ENCODE assay signal across 19 cellular contexts in the genomic region with DNA sequence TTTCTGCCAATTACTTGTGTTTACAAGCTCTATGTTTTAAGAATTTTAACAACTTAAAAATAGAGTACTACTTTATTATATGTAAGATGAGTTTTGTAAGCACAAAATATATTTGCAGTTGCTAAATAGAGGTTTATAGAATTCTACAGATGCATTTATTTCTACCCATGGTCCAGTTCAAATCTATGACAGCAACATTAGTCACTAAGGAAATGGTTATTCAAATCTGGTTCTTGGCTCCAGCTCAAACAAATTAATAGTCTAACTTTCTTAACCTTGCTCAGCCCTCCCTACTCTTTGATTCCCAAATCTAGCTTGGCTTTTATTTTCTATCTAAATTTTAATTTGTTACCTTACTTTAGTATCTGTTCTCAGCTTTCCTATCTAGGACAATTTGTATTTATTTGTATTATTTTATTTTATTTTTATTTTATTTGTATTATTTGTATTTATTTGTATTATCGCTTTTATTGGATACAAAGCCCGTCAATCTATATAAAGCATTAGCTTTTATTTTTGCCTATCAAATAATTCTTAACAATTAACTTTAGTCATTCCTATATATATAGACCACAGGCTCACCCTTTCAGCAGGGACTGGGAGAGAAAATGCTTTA. TPM values are rescaled to one million over a fixed set of nuclear protein-coding genes. Genes with fewer than 3 reads are reported as not detected.
DNase-seq lines count a peak whose midpoint lies in the region; ATAC-seq and TF ChIP-seq lines count a peak whose summit lies in the region.
"Had no signal": no experiment of that assay in that cellular context is flagged by ENCODE, and none has a peak within 500 bp of the region (broad histone marks: within the 10 kb centered on the region; RNA-seq: fewer than 3 reads in every experiment).

No MANE protein-coding gene starts in this region.

- TF ChIP-seq CTCF in PC-3 (conservative IDR thresholded peaks at IDR 0.05; ENCODE audit: low read depth, low read length) (no peak), mammary epithelial cell (conservative IDR thresholded peaks at IDR 0.05 in 1 of 2, IDR thresholded peaks at IDR 0.05 in 1 of 2; ENCODE audit: extremely low read depth in 1 of 2, insufficient read depth in 1 of 2, low read depth in 1 of 2, low read length in 2 of 2) (no peak), stomach (IDR thresholded peaks at IDR 0.05) (no peak), osteoblast (IDR thresholded peaks at IDR 0.05; ENCODE audit: extremely low read depth, low read depth, low read length) (no peak), left ventricle myocardium inferior (IDR thresholded peaks at IDR 0.05; ENCODE audit: borderline replicate concordance) (no peak)

- BruUV-seq in PC-3 (replicated peaks; lab: Mats Ljungman, UMichigan) (no TSS peak), mammary epithelial cell (replicated peaks; lab: Mats Ljungman, UMichigan) (no TSS peak)

- H3K9me2 ChIP-seq in PC-3 (replicated peaks; ENCODE audit: low read length), result no peaks in the 10 kb centered on the region

- peaks cover 26% of the 10 kb centered on the region for H3K4me1 ChIP-seq in PC-3 (ENCODE audit: insufficient read depth, low read length)
- no peaks in the 10 kb centered on the region for H3K4me1 ChIP-seq in mammary epithelial cell (ENCODE audit: insufficient read depth, low read length)
- H3K4me1 ChIP-seq in stomach, result no peaks in the 10 kb centered on the region
- no peaks in the 10 kb centered on the region for H3K4me1 ChIP-seq in osteoblast (ENCODE audit: insufficient read depth, low read length)
- H3K4me1 ChIP-seq in left ventricle myocardium inferior, result no peaks in the 10 kb centered on the region
- H3K4me1 ChIP-seq: adrenal gland, colonic mucosa, right lobe of liver had no signal

- intact Hi-C loops in PC-3 (cut with micrococcal nuclease) (loop anchor here (1.0 kb wide), 1 partner anchor 26 kb away; no protein-coding TSS in a partner anchor), mammary epithelial cell (cut with micrococcal nuclease) (no loop called here), stomach (cut with DNase I; ENCODE audit: low total_unique reads) (no loop called here), left ventricle myocardium inferior (cut with micrococcal nuclease) (no loop called here)

- no peak overlapping the region for H2AFZ ChIP-seq in PC-3 (ENCODE audit: low read length)
- no peak overlapping the region for H2AFZ ChIP-seq in mammary epithelial cell (ENCODE audit: low read depth, low read length)
- H2AFZ ChIP-seq in osteoblast (ENCODE audit: low read length), result no peak overlapping the region

- H3K4me3 Mint-ChIP-seq in activated CD8-positive, alpha-beta T cell treated with anti-CD3 and anti-CD28 coated beads, Interleukin-2, amount 10 ng/mL, durations not matched to agents 7 days and 5 days, result no peak overlapping the region
- H3K4me3 Mint-ChIP-seq: CD8-positive, alpha-beta T cell; IgD-negative memory B cell; T-helper 2 cell treated with Interferon-gamma antibody and Interleukin-4, amounts not matched to agents 5 μg/mL and 100 μg/mL, for 36 hours had no signal

- no peak overlapping the region for H3K4me3 ChIP-seq in PC-3 (ENCODE audit: low read length)
- H3K4me3 ChIP-seq in mammary epithelial cell (replicated peaks in 1 of 3; ENCODE audit: insufficient read depth in 1 of 3, low read depth in 2 of 3, low read length in 3 of 3), result no peak overlapping the region
- H3K4me3 ChIP-seq in stomach, result no peak overlapping the region
- no peak overlapping the region for H3K4me3 ChIP-seq in osteoblast (ENCODE audit: insufficient read depth, low read length)
- no peak overlapping the region for H3K4me3 ChIP-seq in left ventricle myocardium inferior
- H3K4me3 ChIP-seq: adrenal gland, colonic mucosa, right lobe of liver had no signal

- 97% methylated on average over 2 of the region's 2 CpGs for WGBS in mammary epithelial cell (ENCODE audit: low coverage, missing lambda C conversion rate)
- WGBS in stomach, 5 donors, result 92 to 96% (median 93%) methylated on average over 2 of the region's 2 CpGs

- H3K27me3 ChIP-seq in PC-3 (ENCODE audit: low read length), result no peaks in the 10 kb centered on the region
- H3K27me3 ChIP-seq in mammary epithelial cell (ENCODE audit: insufficient read depth, low read length), result no peaks in the 10 kb centered on the region
- no peaks in the 10 kb centered on the region for H3K27me3 ChIP-seq in stomach
- H3K27me3 ChIP-seq in osteoblast (ENCODE audit: insufficient read depth, low read length), result no peaks in the 10 kb centered on the region
- no peaks in the 10 kb centered on the region for H3K27me3 ChIP-seq in left ventricle myocardium inferior (ENCODE audit: low read depth)
- H3K27me3 ChIP-seq: adrenal gland, colonic mucosa, right lobe of liver had no signal

- H3K4me2 ChIP-seq in PC-3 (ENCODE audit: low read length) (peak overlapping the region; percentile 55), mammary epithelial cell (ENCODE audit: insufficient read depth, low read depth, low read length) (no peak overlapping the region), osteoblast (ENCODE audit: insufficient read depth, low read length) (no peak overlapping the region)

- POLR2A ChIA-PET in PC-3 (lab: Charles Lee; ENCODE audit: unreplicated experiment), result no interaction called here
- POLR2A ChIA-PET in activated CD8-positive, alpha-beta T cell treated with anti-CD3 and anti-CD28 coated beads, Interleukin-2, amount 10 ng/mL, durations not matched to agents 7 days and 5 days (lab: Charles Lee), result no interaction called here

- H3K9me3 ChIP-seq in PC-3 (ENCODE audit: low read length), result no peaks in the 10 kb centered on the region
- no peaks in the 10 kb centered on the region for H3K9me3 ChIP-seq in mammary epithelial cell (replicated peaks; ENCODE audit: insufficient read depth, low read length)
- H3K9me3 ChIP-seq in stomach, result no peaks in the 10 kb centered on the region
- no peaks in the 10 kb centered on the region for H3K9me3 ChIP-seq in osteoblast (ENCODE audit: low read depth, low read length)
- no peaks in the 10 kb centered on the region for H3K9me3 ChIP-seq in left ventricle myocardium inferior (replicated peaks)
- H3K9me3 ChIP-seq: adrenal gland, colonic mucosa, right lobe of liver had no signal

- H3K9me3 Mint-ChIP-seq in activated CD8-positive, alpha-beta T cell treated with anti-CD3 and anti-CD28 coated beads, Interleukin-2, amount 10 ng/mL, durations not matched to agents 7 days and 5 days (ENCODE audit: insufficient read depth), result no peaks in the 10 kb centered on the region
- H3K9me3 Mint-ChIP-seq: CD8-positive, alpha-beta T cell; T-helper 2 cell treated with Interferon-gamma antibody and Interleukin-4, amounts not matched to agents 5 μg/mL and 100 μg/mL, for 36 hours had no signal

- no peaks in the 10 kb centered on the region for H3F3A ChIP-seq in PC-3 (ENCODE audit: low read length, unreplicated experiment)

- H3K79me2 ChIP-seq in PC-3 (ENCODE audit: low read length) (no peaks in the 10 kb centered on the region), mammary epithelial cell (ENCODE audit: insufficient read depth, low read length) (no peaks in the 10 kb centered on the region), osteoblast (ENCODE audit: insufficient read depth, low read length) (no peaks in the 10 kb centered on the region)

- TF ChIP-seq POLR2A in stomach (IDR thresholded peaks at IDR 0.05), result no peak

- DNase-seq in Daoy (ENCODE audit: low read depth) (peak; percentile 3), PC-3 (peak; percentile 90), mammary epithelial cell (peak; percentile 49), iris pigment epithelial cell (ENCODE audit: low read depth) (peak; percentile 15), stomach (no peak), osteoblast (ENCODE audit: insufficient read length, low spot score, missing footprints) (no peak), left ventricle myocardium inferior (no peak)
- DNase-seq in activated CD8-positive, alpha-beta T cell treated with anti-CD3 and anti-CD28 coated beads, Interleukin-2, amount 10 ng/mL, durations not matched to agents 7 days and 5 days, result no peak
- DNase-seq: adrenal gland; CD8-positive, alpha-beta T cell; colonic mucosa; DND-41; NCI-H2081; NCI-H524; right lobe of liver; stimulated activated CD4-positive, alpha-beta T cell treated with anti-CD3 and anti-CD28 coated beads, Interleukin-2, amount 100 ng/mL, for 24 hours had no signal

- H3K36me3 Mint-ChIP-seq in activated CD8-positive, alpha-beta T cell treated with anti-CD3 and anti-CD28 coated beads, Interleukin-2, amount 10 ng/mL, durations not matched to agents 7 days and 5 days (ENCODE audit: low read depth), result no peaks in the 10 kb centered on the region
- H3K36me3 Mint-ChIP-seq: CD8-positive, alpha-beta T cell had no signal

- H3K36me3 ChIP-seq in PC-3 (ENCODE audit: low read depth, low read length) (no peaks in the 10 kb centered on the region), mammary epithelial cell (ENCODE audit: insufficient read depth, low read length) (no peaks in the 10 kb centered on the region), stomach (peaks cover 0 to 10% (median 3%) of the 10 kb centered on the region in 4 donors), osteoblast (ENCODE audit: insufficient read depth, low read length) (no peaks in the 10 kb centered on the region), left ventricle myocardium inferior (no peaks in the 10 kb centered on the region)
- H3K36me3 ChIP-seq: adrenal gland, colonic mucosa, right lobe of liver had no signal

- CTCF ChIA-PET in PC-3 (lab: Charles Lee), result interaction anchor here (0.6 kb wide), 1 partner anchor 484 kb away, joined by 5 read pairs; no protein-coding TSS in a partner anchor
- CTCF ChIA-PET in mammary epithelial cell (lab: Charles Lee; ENCODE audit: low non-redundant PET), result no interaction called here
- CTCF ChIA-PET in activated CD8-positive, alpha-beta T cell treated with anti-CD3 and anti-CD28 coated beads, Interleukin-2, amount 10 ng/mL, durations not matched to agents 7 days and 5 days (lab: Charles Lee), result no interaction called here

- no peaks in the 10 kb centered on the region for H3K27me3 Mint-ChIP-seq in activated CD8-positive, alpha-beta T cell treated with anti-CD3 and anti-CD28 coated beads, Interleukin-2, amount 10 ng/mL, durations not matched to agents 7 days and 5 days (ENCODE audit: low read depth)
- H3K27me3 Mint-ChIP-seq: IgD-negative memory B cell had no signal

- peak; percentile 84 for ATAC-seq in PC-3
- ATAC-seq in activated CD8-positive, alpha-beta T cell treated with anti-CD3 and anti-CD28 coated beads, Interleukin-2, amount 10 ng/mL, durations not matched to agents 7 days and 5 days, result no peak
- ATAC-seq: activated CD4-positive, CD25-positive, alpha-beta regulatory T cell treated with anti-CD3 and anti-CD28 coated beads, Interleukin-2, amount 50 U/mL, for 24 hours; CD8-positive, alpha-beta T cell; right lobe of liver had no signal

- H3K27ac Mint-ChIP-seq in activated CD8-positive, alpha-beta T cell treated with anti-CD3 and anti-CD28 coated beads, Interleukin-2, amount 10 ng/mL, durations not matched to agents 7 days and 5 days, result no peak overlapping the region
- H3K27ac Mint-ChIP-seq: CD8-positive, alpha-beta T cell; IgD-negative memory B cell; T-helper 2 cell treated with Interferon-gamma antibody and Interleukin-4, amounts not matched to agents 5 μg/mL and 100 μg/mL, for 36 hours had no signal

- no peaks in the 10 kb centered on the region for H3K4me1 Mint-ChIP-seq in activated CD8-positive, alpha-beta T cell treated with anti-CD3 and anti-CD28 coated beads, Interleukin-2, amount 10 ng/mL, durations not matched to agents 7 days and 5 days (ENCODE audit: low read depth)
- H3K4me1 Mint-ChIP-seq: IgD-negative memory B cell had no signal

- no peak overlapping the region for H3K9ac ChIP-seq in PC-3 (ENCODE audit: low read length)
- no peak overlapping the region for H3K9ac ChIP-seq in mammary epithelial cell (ENCODE audit: insufficient read depth, low read length)

- in situ Hi-C loops in mammary epithelial cell (cut with MboI; ENCODE audit: low sequenced_read_pairs in 2 of 2), result no loop called here

- H4K20me1 ChIP-seq in PC-3 (ENCODE audit: low read length), result no peaks in the 10 kb centered on the region
- no peaks in the 10 kb centered on the region for H4K20me1 ChIP-seq in mammary epithelial cell (ENCODE audit: insufficient read depth, low read length)
- H4K20me1 ChIP-seq in osteoblast (ENCODE audit: insufficient read depth, low read length), result no peaks in the 10 kb centered on the region

- H3K27ac ChIP-seq in PC-3 (ENCODE audit: low read length), result peak overlapping the region; percentile 77
- no peak overlapping the region for H3K27ac ChIP-seq in mammary epithelial cell (ENCODE audit: insufficient read depth, low read depth, low read length)
- no peak overlapping the region for H3K27ac ChIP-seq in stomach
- H3K27ac ChIP-seq in osteoblast (ENCODE audit: low read depth, low read length), result no peak overlapping the region
- H3K27ac ChIP-seq in left ventricle myocardium inferior (replicated peaks), result no peak overlapping the region
- H3K27ac ChIP-seq: adrenal gland, colonic mucosa, right lobe of liver had no signal

- no peak for TF ChIP-seq EP300 in stomach (IDR thresholded peaks at IDR 0.05)

- dilution Hi-C loops in mammary epithelial cell (cut with HindIII; ENCODE audit: low sequenced_read_pairs), result no loop called here

RNA-seq across cellular contexts. Expression of a gene that starts 49.0 kb away (rescaled TPM):
- total RNA-seq in Daoy (2014; rRNA removed; shearing (Covaris generic)), result not detected in 2 replicates
- 2.0 and 2.5 TPM in 2 replicates for total RNA-seq in PC-3 (2014; rRNA removed)
- total RNA-seq in mammary epithelial cell, result 1 to 10 TPM; 1.1 to 5.3 TPM
- polyA plus RNA-seq in mammary epithelial cell, result 0.29 TPM
- 0.21 TPM for polyA minus RNA-seq in mammary epithelial cell
- 10 to 100 TPM in 2 of 5 donors, 1 to 10 TPM in 3; 3.1 to 32.5 (median 7.5) TPM for total RNA-seq in stomach
- 1 to 10 TPM in 1 of 3 donors, under 1 TPM in 2; 0.19 to 3.8 (median 0.23) TPM for polyA plus RNA-seq in stomach
- total RNA-seq in osteoblast, result under 0.01 TPM in 2 replicates
- total RNA-seq in activated CD8-positive, alpha-beta T cell treated with anti-CD3 and anti-CD28 coated beads, Interleukin-2, amount 10 ng/mL, durations not matched to agents 7 days and 5 days, result under 1 TPM; 0.13 to 0.26 TPM
- 0.05 TPM for total RNA-seq in left ventricle myocardium inferior
- polyA plus RNA-seq: IgD-negative memory B cell had no signal

Comparison
In these comparisons a context has a peak if more than half of its experiments do, and no peak if none do; other contexts are left out.
1. DNase-seq: peak in Daoy (single experiment), PC-3 (single experiment), mammary epithelial cell (single experiment) and iris pigment epithelial cell (single experiment); none in stomach (single experiment), osteoblast (single experiment), activated CD8-positive, alpha-beta T cell treated with anti-CD3 and anti-CD28 coated beads, Interleukin-2, amount 10 ng/mL, durations not matched to agents 7 days and 5 days (single experiment) and left ventricle myocardium inferior (single experiment).